Comparison of ENCODE assay signal across 8 cellular contexts in genomic region chr10:69222157-69223027, GRCh38. TPM values are rescaled to one million over a fixed set of nuclear protein-coding genes. Genes with fewer than 3 reads are reported as not detected.
DNase-seq lines count a peak whose midpoint lies in the region; ATAC-seq and TF ChIP-seq lines count a peak whose summit lies in the region.

No MANE protein-coding gene starts in this region.

- H3K4me1 ChIP-seq in mucosa of stomach (ENCODE audit: control insufficient read depth, insufficient read depth, low read length): peaks cover 25% of the 10 kb centered on the region

- no peaks in the 10 kb centered on the region for H3K9me3 ChIP-seq in mucosa of stomach (ENCODE audit: control insufficient read depth, low read length)

- TF ChIP-seq CTCF in 22Rv1 (IDR thresholded peaks at IDR 0.05) (peak; percentile 88), GM12875 (IDR thresholded peaks at IDR 0.05; ENCODE audit: borderline replicate concordance, insufficient read depth, low read depth, low read length) (peak; percentile 66)

- H3K4me3 ChIP-seq in GM12875 (ENCODE audit: low read depth, low read length) (peak overlapping the region; percentile 16), mucosa of stomach (ENCODE audit: low read length) (peak overlapping the region; percentile 7)

- no peaks in the 10 kb centered on the region for H3K36me3 ChIP-seq in mucosa of stomach (ENCODE audit: control insufficient read depth, insufficient read depth, low read length)

- peak overlapping the region; percentile 91 for H3K27ac Mint-ChIP-seq in activated CD4-positive, alpha-beta T cell treated with anti-CD3 and anti-CD28 coated beads for 36 hours

- H3K27me3 Mint-ChIP-seq in activated CD4-positive, alpha-beta T cell treated with anti-CD3 and anti-CD28 coated beads for 36 hours: no peaks in the 10 kb centered on the region

- H3K27me3 ChIP-seq in mucosa of stomach (ENCODE audit: control insufficient read depth, insufficient read depth, low read length): no peaks in the 10 kb centered on the region

- intact Hi-C loops in activated CD4-positive, alpha-beta T cell treated with anti-CD3 and anti-CD28 coated beads for 36 hours (cut with DNase I, micrococcal nuclease): loop anchor here (1.0 to 2.0 kb wide), 10 partner anchors 8 to 234 kb away; partner anchors contain the start of genes KIFBP (in 1 of the 2), SUPV3L1 (in 1 of the 2) and VPS26A (in 1 of the 2)

- no peaks in the 10 kb centered on the region for H3K9me3 Mint-ChIP-seq in activated CD4-positive, alpha-beta T cell treated with anti-CD3 and anti-CD28 coated beads for 36 hours (ENCODE audit: low read depth)

- no peak overlapping the region for H3K27ac ChIP-seq in 22Rv1

- POLR2A ChIA-PET in activated CD4-positive, alpha-beta T cell treated with anti-CD3 and anti-CD28 coated beads for 36 hours (lab: Charles Lee): interaction anchor here (0.6 kb wide), 1 partner anchor 229 kb away, joined by 4 read pairs; no protein-coding TSS in a partner anchor

- CTCF ChIA-PET in activated CD4-positive, alpha-beta T cell treated with anti-CD3 and anti-CD28 coated beads for 36 hours (lab: Charles Lee): interaction anchor here (0.6 to 1.4 kb wide), 6 partner anchors 12 to 186 kb away, joined by 3 to 5 read pairs (median 3); no protein-coding TSS in a partner anchor

- H3K4me3 Mint-ChIP-seq in activated CD4-positive, alpha-beta T cell treated with anti-CD3 and anti-CD28 coated beads for 36 hours: peak overlapping the region; percentile 52

- H3K36me3 Mint-ChIP-seq in activated CD4-positive, alpha-beta T cell treated with anti-CD3 and anti-CD28 coated beads for 36 hours (ENCODE audit: low read depth): no peaks in the 10 kb centered on the region

- peak overlapping the region; percentile 36 for H3K9ac ChIP-seq in mucosa of stomach (ENCODE audit: low read length)

- H3K4me1 Mint-ChIP-seq in activated CD4-positive, alpha-beta T cell treated with anti-CD3 and anti-CD28 coated beads for 36 hours: peaks cover 32% of the 10 kb centered on the region

- peak; percentile 85 for DNase-seq in NAMALWA (ENCODE audit: low spot score)
- DNase-seq in activated CD4-positive, alpha-beta T cell treated with anti-CD3 and anti-CD28 coated beads for 36 hours: peak; percentile 90
- peak; percentile 82 for DNase-seq in dermis blood vessel endothelial cell
- peak; percentile 81 for DNase-seq in stimulated activated naive CD8-positive, alpha-beta T cell treated with anti-CD3 and anti-CD28 coated beads, Interleukin-15, Interleukin-2, amounts not matched to agents 100 U/mL and 50 U/mL, for 24 hours

- ATAC-seq in HG02610 (IDR thresholded peaks at IDR 0.05; ENCODE audit: unreplicated experiment): peak; percentile 97
- peak; percentile 92 for ATAC-seq in activated CD4-positive, alpha-beta T cell treated with anti-CD3 and anti-CD28 coated beads for 36 hours
- ATAC-seq in stimulated activated naive CD8-positive, alpha-beta T cell treated with anti-CD3 and anti-CD28 coated beads, Interleukin-15, Interleukin-2, amounts not matched to agents 100 U/mL and 50 U/mL, for 24 hours: peak; percentile 95

RNA-seq across cellular contexts. Expression of gene HKDC1, which starts 2.3 kb away (rescaled TPM):
- under 1 TPM; 0.30 to 0.80 TPM for total RNA-seq in activated CD4-positive, alpha-beta T cell treated with anti-CD3 and anti-CD28 coated beads for 36 hours
- total RNA-seq in dermis blood vessel endothelial cell: 0.23 and 0.85 TPM in 2 replicates

RNA-seq across cellular contexts. Expression of gene SUPV3L1, which starts 42.4 kb away (rescaled TPM):
- 10 to 100 TPM; 46.6 to 54.1 TPM for total RNA-seq in activated CD4-positive, alpha-beta T cell treated with anti-CD3 and anti-CD28 coated beads for 36 hours
- 18.4 and 27.1 TPM in 2 replicates for total RNA-seq in dermis blood vessel endothelial cell

RNA-seq across cellular contexts. Expression of gene HK1, which starts 55.9 kb away (rescaled TPM):
- 100 to 1,000 TPM; 258 to 261 TPM for total RNA-seq in activated CD4-positive, alpha-beta T cell treated with anti-CD3 and anti-CD28 coated beads for 36 hours
- total RNA-seq in dermis blood vessel endothelial cell: 110 and 142 TPM in 2 replicates
